In genomic region chr15:98547255-98547654, GRCh38 we compare ENCODE assay signal across 1 cellular context.
TF ChIP-seq lines count a peak whose summit lies in the region.

No MANE protein-coding gene starts in this region.

TF ChIP-seq in GM23338, 12 proteins besides CTCF, POLR2A, EP300 and RAD21 (continued from another document):
- no peak for TF ChIP-seq ETS1 (IDR thresholded peaks at IDR 0.05)
- TF ChIP-seq JUNB (IDR thresholded peaks at IDR 0.05; ENCODE audit: unreplicated experiment) = no peak
